2 cellular contexts compared by ENCODE assay signal in genomic region chr10:6191147-6191546, GRCh38.
TF ChIP-seq lines count a peak whose summit lies in the region.

No MANE protein-coding gene starts in this region.

TF ChIP-seq in HepG2, 621 proteins besides CTCF, POLR2A, EP300 and RAD21:
- no peak for TF ChIP-seq TFDP1 (CRISPR knock-in tag; IDR thresholded peaks at IDR 0.05; ENCODE audit: borderline replicate concordance)
- TF ChIP-seq HNRNPUL1 (IDR thresholded peaks at IDR 0.05; ENCODE audit: low read depth, low read length) = no peak
- TF ChIP-seq SRY (CRISPR knock-in tag; IDR thresholded peaks at IDR 0.05) = no peak
- TF ChIP-seq FOXO1 (CRISPR knock-in tag; IDR thresholded peaks at IDR 0.05) = no peak
- no peak for TF ChIP-seq TAF15 (IDR thresholded peaks at IDR 0.05; ENCODE audit: low read depth, low read length, poor library complexity, severe bottlenecking)
- TF ChIP-seq PLRG1 (conservative IDR thresholded peaks at IDR 0.05) = no peak

TF ChIP-seq in H1, 55 proteins besides CTCF, POLR2A, EP300 and RAD21:
- no peak for TF ChIP-seq PHF8 (conservative IDR thresholded peaks at IDR 0.05; ENCODE audit: low read depth, low read length)
- no peak for TF ChIP-seq GABPA (IDR thresholded peaks at IDR 0.05; ENCODE audit: borderline replicate concordance, insufficient read depth, low read length)
- TF ChIP-seq GTF2F1 (IDR thresholded peaks at IDR 0.05; ENCODE audit: borderline replicate concordance, low read depth, low read length) = no peak
- TF ChIP-seq TEAD4 (IDR thresholded peaks at IDR 0.05; ENCODE audit: low read depth, low read length) = 0 out of 2 replicates have a peak, but pooled peaks have one; percentile 23
